ENCODE assay signal across 1 cellular context in the genomic region with DNA sequence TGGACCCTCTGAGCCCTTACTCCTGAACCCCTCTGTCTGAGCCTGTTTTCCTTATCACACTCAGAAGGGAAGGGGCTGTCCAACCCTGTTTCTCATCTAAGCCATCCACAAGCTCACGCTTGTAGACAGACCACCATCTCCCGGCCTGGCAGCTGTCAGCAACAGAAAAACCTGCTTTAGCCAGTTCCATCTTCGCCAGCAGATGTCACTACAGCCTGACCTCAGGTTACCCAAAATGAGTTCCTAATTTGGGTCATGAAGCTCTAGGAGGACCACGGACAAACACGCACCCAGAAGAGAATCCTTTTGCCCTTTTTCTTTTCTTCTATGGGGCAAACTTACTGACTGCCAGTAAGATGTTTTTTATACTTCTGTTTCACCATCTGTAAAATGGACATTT.
TF ChIP-seq lines count a peak whose summit lies in the region.

No MANE protein-coding gene starts in this region.

TF ChIP-seq in H1, 55 proteins besides CTCF, POLR2A, EP300 and RAD21 (continued from another document):
- TF ChIP-seq SIX5 (IDR thresholded peaks at IDR 0.05; ENCODE audit: low read depth, low read length) (no peak), HDAC6 (IDR thresholded peaks at IDR 0.05; ENCODE audit: low read depth, low read length) (no peak), CHD2 (IDR thresholded peaks at IDR 0.05; ENCODE audit: low read length) (no peak), RNF2 (IDR thresholded peaks at IDR 0.05; ENCODE audit: borderline replicate concordance, low read depth, low read length, missing control alignments, poor library complexity, severe bottlenecking) (no peak), HDAC2 (IDR thresholded peaks at IDR 0.05; ENCODE audit: borderline replicate concordance in 1 of 2, low read depth in 2 of 2, low read length in 2 of 2) (no peak), SIRT6 (IDR thresholded peaks at IDR 0.05; ENCODE audit: low read length) (no peak), TCF12 (IDR thresholded peaks at IDR 0.05; ENCODE audit: low read depth, low read length) (no peak), NANOG (IDR thresholded peaks at IDR 0.05; ENCODE audit: insufficient read depth, low read depth, low read length, poor library complexity, severe bottlenecking) (no peak), ZNF274 (IDR thresholded peaks at IDR 0.05; ENCODE audit: borderline replicate concordance, extremely low read depth, low read length) (no peak), CEBPB (IDR thresholded peaks at IDR 0.05; ENCODE audit: low read depth, low read length) (no peak), EZH2 (IDR thresholded peaks at IDR 0.05; ENCODE audit: low read depth, low read length, severe bottlenecking) (no peak), SUZ12 (IDR thresholded peaks at IDR 0.05; ENCODE audit: low read length) (no peak), SP2 (IDR thresholded peaks at IDR 0.05; ENCODE audit: low read length) (no peak)
- TF ChIP-seq, protein P1, sequence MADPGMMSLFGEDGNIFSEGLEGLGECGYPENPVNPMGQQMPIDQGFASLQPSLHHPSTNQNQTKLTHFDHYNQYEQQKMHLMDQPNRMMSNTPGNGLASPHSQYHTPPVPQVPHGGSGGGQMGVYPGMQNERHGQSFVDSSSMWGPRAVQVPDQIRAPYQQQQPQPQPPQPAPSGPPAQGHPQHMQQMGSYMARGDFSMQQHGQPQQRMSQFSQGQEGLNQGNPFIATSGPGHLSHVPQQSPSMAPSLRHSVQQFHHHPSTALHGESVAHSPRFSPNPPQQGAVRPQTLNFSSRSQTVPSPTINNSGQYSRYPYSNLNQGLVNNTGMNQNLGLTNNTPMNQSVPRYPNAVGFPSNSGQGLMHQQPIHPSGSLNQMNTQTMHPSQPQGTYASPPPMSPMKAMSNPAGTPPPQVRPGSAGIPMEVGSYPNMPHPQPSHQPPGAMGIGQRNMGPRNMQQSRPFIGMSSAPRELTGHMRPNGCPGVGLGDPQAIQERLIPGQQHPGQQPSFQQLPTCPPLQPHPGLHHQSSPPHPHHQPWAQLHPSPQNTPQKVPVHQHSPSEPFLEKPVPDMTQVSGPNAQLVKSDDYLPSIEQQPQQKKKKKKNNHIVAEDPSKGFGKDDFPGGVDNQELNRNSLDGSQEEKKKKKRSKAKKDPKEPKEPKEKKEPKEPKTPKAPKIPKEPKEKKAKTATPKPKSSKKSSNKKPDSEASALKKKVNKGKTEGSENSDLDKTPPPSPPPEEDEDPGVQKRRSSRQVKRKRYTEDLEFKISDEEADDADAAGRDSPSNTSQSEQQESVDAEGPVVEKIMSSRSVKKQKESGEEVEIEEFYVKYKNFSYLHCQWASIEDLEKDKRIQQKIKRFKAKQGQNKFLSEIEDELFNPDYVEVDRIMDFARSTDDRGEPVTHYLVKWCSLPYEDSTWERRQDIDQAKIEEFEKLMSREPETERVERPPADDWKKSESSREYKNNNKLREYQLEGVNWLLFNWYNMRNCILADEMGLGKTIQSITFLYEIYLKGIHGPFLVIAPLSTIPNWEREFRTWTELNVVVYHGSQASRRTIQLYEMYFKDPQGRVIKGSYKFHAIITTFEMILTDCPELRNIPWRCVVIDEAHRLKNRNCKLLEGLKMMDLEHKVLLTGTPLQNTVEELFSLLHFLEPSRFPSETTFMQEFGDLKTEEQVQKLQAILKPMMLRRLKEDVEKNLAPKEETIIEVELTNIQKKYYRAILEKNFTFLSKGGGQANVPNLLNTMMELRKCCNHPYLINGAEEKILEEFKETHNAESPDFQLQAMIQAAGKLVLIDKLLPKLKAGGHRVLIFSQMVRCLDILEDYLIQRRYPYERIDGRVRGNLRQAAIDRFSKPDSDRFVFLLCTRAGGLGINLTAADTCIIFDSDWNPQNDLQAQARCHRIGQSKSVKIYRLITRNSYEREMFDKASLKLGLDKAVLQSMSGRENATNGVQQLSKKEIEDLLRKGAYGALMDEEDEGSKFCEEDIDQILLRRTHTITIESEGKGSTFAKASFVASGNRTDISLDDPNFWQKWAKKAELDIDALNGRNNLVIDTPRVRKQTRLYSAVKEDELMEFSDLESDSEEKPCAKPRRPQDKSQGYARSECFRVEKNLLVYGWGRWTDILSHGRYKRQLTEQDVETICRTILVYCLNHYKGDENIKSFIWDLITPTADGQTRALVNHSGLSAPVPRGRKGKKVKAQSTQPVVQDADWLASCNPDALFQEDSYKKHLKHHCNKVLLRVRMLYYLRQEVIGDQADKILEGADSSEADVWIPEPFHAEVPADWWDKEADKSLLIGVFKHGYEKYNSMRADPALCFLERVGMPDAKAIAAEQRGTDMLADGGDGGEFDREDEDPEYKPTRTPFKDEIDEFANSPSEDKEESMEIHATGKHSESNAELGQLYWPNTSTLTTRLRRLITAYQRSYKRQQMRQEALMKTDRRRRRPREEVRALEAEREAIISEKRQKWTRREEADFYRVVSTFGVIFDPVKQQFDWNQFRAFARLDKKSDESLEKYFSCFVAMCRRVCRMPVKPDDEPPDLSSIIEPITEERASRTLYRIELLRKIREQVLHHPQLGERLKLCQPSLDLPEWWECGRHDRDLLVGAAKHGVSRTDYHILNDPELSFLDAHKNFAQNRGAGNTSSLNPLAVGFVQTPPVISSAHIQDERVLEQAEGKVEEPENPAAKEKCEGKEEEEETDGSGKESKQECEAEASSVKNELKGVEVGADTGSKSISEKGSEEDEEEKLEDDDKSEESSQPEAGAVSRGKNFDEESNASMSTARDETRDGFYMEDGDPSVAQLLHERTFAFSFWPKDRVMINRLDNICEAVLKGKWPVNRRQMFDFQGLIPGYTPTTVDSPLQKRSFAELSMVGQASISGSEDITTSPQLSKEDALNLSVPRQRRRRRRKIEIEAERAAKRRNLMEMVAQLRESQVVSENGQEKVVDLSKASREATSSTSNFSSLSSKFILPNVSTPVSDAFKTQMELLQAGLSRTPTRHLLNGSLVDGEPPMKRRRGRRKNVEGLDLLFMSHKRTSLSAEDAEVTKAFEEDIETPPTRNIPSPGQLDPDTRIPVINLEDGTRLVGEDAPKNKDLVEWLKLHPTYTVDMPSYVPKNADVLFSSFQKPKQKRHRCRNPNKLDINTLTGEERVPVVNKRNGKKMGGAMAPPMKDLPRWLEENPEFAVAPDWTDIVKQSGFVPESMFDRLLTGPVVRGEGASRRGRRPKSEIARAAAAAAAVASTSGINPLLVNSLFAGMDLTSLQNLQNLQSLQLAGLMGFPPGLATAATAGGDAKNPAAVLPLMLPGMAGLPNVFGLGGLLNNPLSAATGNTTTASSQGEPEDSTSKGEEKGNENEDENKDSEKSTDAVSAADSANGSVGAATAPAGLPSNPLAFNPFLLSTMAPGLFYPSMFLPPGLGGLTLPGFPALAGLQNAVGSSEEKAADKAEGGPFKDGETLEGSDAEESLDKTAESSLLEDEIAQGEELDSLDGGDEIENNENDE (IDR thresholded peaks at IDR 0.05; ENCODE audit: insufficient replicate concordance, low read length): no peak
